In the genomic region with DNA sequence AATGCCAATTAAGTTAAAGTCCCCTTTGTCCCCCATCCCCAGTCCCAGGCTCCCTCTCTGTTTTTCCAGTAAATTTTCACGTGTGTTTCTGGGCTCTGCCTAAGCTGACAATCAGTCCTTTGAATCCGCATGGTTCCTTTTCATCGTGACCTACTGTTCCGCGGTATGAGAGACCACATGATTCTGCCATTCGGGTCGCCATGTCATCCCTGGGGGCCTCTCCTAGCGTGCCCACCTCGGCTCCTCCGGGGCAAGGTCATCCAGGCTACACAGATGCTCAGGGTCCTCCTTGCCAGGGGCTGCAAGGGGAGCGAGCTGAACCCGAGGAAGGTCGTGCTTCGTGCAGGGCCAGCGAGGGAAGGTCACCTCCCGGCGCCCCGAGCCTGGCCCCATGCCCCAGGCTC, we compare ENCODE assay signal across 8 cellular contexts.
A peak's percentile ranks its signal among the peaks of the same experiment; 100 is the strongest.
DNase-seq lines count a peak whose midpoint lies in the region; ATAC-seq, FAIRE-seq and TF ChIP-seq lines count a peak whose summit lies in the region.

No MANE protein-coding gene starts in this region.

- H4K20me1 ChIP-seq in Karpas-422 (ENCODE audit: insufficient read depth, low read depth, low read length) (no peaks in the 10 kb centered on the region), astrocyte (ENCODE audit: insufficient read depth, low read length) (no peaks in the 10 kb centered on the region), keratinocyte (ENCODE audit: control insufficient read depth, extremely low read depth, insufficient read depth, low read length) (no peaks in the 10 kb centered on the region)

- FAIRE-seq in astrocyte (lab: Jason Lieb, UNC) (no peak), keratinocyte (lab: Jason Lieb, UNC) (no peak)

- H3K9me3 Mint-ChIP-seq in astrocyte (ENCODE audit: unreplicated experiment): no peaks in the 10 kb centered on the region

- no peaks in the 10 kb centered on the region; the same call in 1 of the 2 replicates for H3K79me2 ChIP-seq in Karpas-422 (ENCODE audit: low read length)
- no peaks in the 10 kb centered on the region for H3K79me2 ChIP-seq in astrocyte (ENCODE audit: insufficient read depth, low read length)
- no peaks in the 10 kb centered on the region for H3K79me2 ChIP-seq in keratinocyte (ENCODE audit: control insufficient read depth, insufficient read depth, low read length)

- H3K27me3 ChIP-seq in Karpas-422 (ENCODE audit: low read length) (no peaks in the 10 kb centered on the region), astrocyte (ENCODE audit: insufficient read depth, low read length) (no peaks in the 10 kb centered on the region), keratinocyte (ENCODE audit: control insufficient read depth, extremely low read depth, insufficient read depth, low read length) (no peaks in the 10 kb centered on the region)

- peaks cover 10% of the 10 kb centered on the region for H3K27me3 Mint-ChIP-seq in astrocyte (ENCODE audit: low read depth, unreplicated experiment)

- H3K36me3 ChIP-seq in Karpas-422 (ENCODE audit: insufficient read depth, low read length) (no peaks in the 10 kb centered on the region), astrocyte (ENCODE audit: insufficient read depth, low read length) (no peaks in the 10 kb centered on the region), keratinocyte (ENCODE audit: control insufficient read depth in 2 of 2, extremely low read depth in 1 of 2, insufficient read depth in 2 of 2, low read length in 2 of 2) (no peaks in the 10 kb centered on the region)

- peak overlapping the region; percentile 92 for H3K4me3 Mint-ChIP-seq in astrocyte (ENCODE audit: unreplicated experiment)

- H3K27ac ChIP-seq in C4-2B: peak overlapping the region; percentile 97
- peak overlapping the region; percentile 61 for H3K27ac ChIP-seq in Karpas-422 (ENCODE audit: low read length)
- H3K27ac ChIP-seq in astrocyte (ENCODE audit: low read depth, low read length): peak overlapping the region; percentile 51
- H3K27ac ChIP-seq in keratinocyte (ENCODE audit: control insufficient read depth, insufficient read depth, low read length): peak overlapping the region; percentile 42

- TF ChIP-seq CTCF in C4-2B (conservative IDR thresholded peaks at IDR 0.05) (no peak), astrocyte (IDR thresholded peaks at IDR 0.05; ENCODE audit: insufficient read depth, low read depth, low read length) (no peak), keratinocyte (optimal IDR thresholded peaks at IDR 0.05 in 1 of 3, IDR thresholded peaks at IDR 0.05 in 1 of 3, conservative IDR thresholded peaks at IDR 0.05 in 1 of 3; ENCODE audit: extremely low read depth in 1 of 3, insufficient read depth in 2 of 3, low read length in 3 of 3) (no peak)

- no peaks in the 10 kb centered on the region for H3K9me2 ChIP-seq in Karpas-422 (replicated peaks; ENCODE audit: insufficient read depth, low read length)

- peak overlapping the region; percentile 92 for H3K4me2 ChIP-seq in Karpas-422 (ENCODE audit: low read depth, low read length, poor library complexity, severe bottlenecking)
- H3K4me2 ChIP-seq in astrocyte (ENCODE audit: low read length): peak overlapping the region; percentile 100
- peak overlapping the region; percentile 97 for H3K4me2 ChIP-seq in keratinocyte (ENCODE audit: control insufficient read depth, extremely low read depth, insufficient read depth, low read depth, low read length)

- peak; percentile 25 for ATAC-seq in GM18873 (IDR thresholded peaks at IDR 0.05; ENCODE audit: low FRiP score, unreplicated experiment)
- no peak for ATAC-seq in HG03460 (IDR thresholded peaks at IDR 0.05; ENCODE audit: unreplicated experiment)

- DNase-seq in Karpas-422: peak; percentile 67
- no peak for DNase-seq in astrocyte (ENCODE audit: low read depth)
- DNase-seq in keratinocyte (ENCODE audit: low read depth, low spot score): no peak
- DNase-seq in stimulated activated naive CD4-positive, alpha-beta T cell treated with Interleukin-2 at 50 U/mL for 16 hours (lab: John Stamatoyannopoulos, UW): peak; percentile 43
- DNase-seq in activated CD4-positive, alpha-beta T cell treated with anti-CD3 and anti-CD28 coated beads, Interleukin-2, amount 50 U/mL, for 1 hour: no peak

- peak overlapping the region; percentile 88 for H2AFZ ChIP-seq in Karpas-422 (ENCODE audit: low read length)
- peak overlapping the region; percentile 98 for H2AFZ ChIP-seq in astrocyte (ENCODE audit: low read depth, low read length)
- peak overlapping the region; percentile 92 for H2AFZ ChIP-seq in keratinocyte (ENCODE audit: control insufficient read depth, low read length)

- peak overlapping the region; percentile 85 for H3K4me3 ChIP-seq in Karpas-422 (ENCODE audit: low read length)
- peak overlapping the region; percentile 87 for H3K4me3 ChIP-seq in astrocyte (ENCODE audit: insufficient read depth, low read depth, low read length)
- H3K4me3 ChIP-seq in keratinocyte (ENCODE audit: control insufficient read depth in 2 of 3, extremely low read depth in 1 of 3, insufficient read depth in 2 of 3, low read depth in 1 of 3, low read length in 3 of 3): peak overlapping the region; percentile 84 to 93 (median 92)

- peaks cover 20% of the 10 kb centered on the region for H3K4me1 ChIP-seq in Karpas-422 (ENCODE audit: low read length)
- H3K4me1 ChIP-seq in astrocyte (ENCODE audit: insufficient read depth, low read length): peaks cover 6% of the 10 kb centered on the region
- peaks cover 9% of the 10 kb centered on the region for H3K4me1 ChIP-seq in keratinocyte (ENCODE audit: control insufficient read depth, extremely low read depth, insufficient read depth, low read length)

- H3K4me1 Mint-ChIP-seq in astrocyte (ENCODE audit: low read depth, unreplicated experiment): peaks cover 2% of the 10 kb centered on the region

- H3K9ac ChIP-seq in Karpas-422 (ENCODE audit: low read length) (peak overlapping the region; percentile 97), astrocyte (ENCODE audit: low read length) (peak overlapping the region; percentile 86), keratinocyte (ENCODE audit: control insufficient read depth, extremely low read depth, insufficient read depth, low read length) (peak overlapping the region; percentile 77)

- H3K9me3 ChIP-seq in Karpas-422 (ENCODE audit: low read length) (no peaks in the 10 kb centered on the region), astrocyte (ENCODE audit: insufficient read depth, low read depth, low read length) (peaks cover 4% of the 10 kb centered on the region), keratinocyte (ENCODE audit: control insufficient read depth, low read depth, low read length) (no peaks in the 10 kb centered on the region)

- no peaks in the 10 kb centered on the region for H3K9me1 ChIP-seq in keratinocyte (ENCODE audit: control insufficient read depth, extremely low read depth, insufficient read depth, low read length)

- dilution Hi-C loops in keratinocyte (cut with MboI; ENCODE audit: extremely low pct_ligation_motif_present, low sequenced_read_pairs): no loop called here

- no peaks in the 10 kb centered on the region for H3K36me3 Mint-ChIP-seq in astrocyte (ENCODE audit: low read depth, unreplicated experiment)

- H3K27ac Mint-ChIP-seq in astrocyte (ENCODE audit: unreplicated experiment): peak overlapping the region; percentile 47

Comparison
In these comparisons a context has a peak if more than half of its experiments do, and no peak if none do; other contexts are left out.
1. H3K27ac ChIP-seq: peak in every context shown above with its lines; median percentile 97 in C4-2B; 61 in Karpas-422; 51 in astrocyte; 42 in keratinocyte.
2. DNase-seq: peak in Karpas-422 (single experiment) and stimulated activated naive CD4-positive, alpha-beta T cell treated with Interleukin-2 at 50 U/mL for 16 hours (single experiment); none in astrocyte (single experiment), keratinocyte (single experiment) and activated CD4-positive, alpha-beta T cell treated with anti-CD3 and anti-CD28 coated beads, Interleukin-2, amount 50 U/mL, for 1 hour (single experiment).
3. Peak in every context shown above with its lines, with median percentiles within 50 percentile points of each other: H2AFZ ChIP-seq, H3K4me2 ChIP-seq, H3K4me3 ChIP-seq and H3K9ac ChIP-seq.